In genomic region chr1:76764638-76765572, GRCh38 we compare ENCODE assay signal across 12 cellular contexts.
DNase-seq lines count a peak whose midpoint lies in the region; ATAC-seq, FAIRE-seq and TF ChIP-seq lines count a peak whose summit lies in the region.
"Had no signal": no experiment of that assay in that cellular context is flagged by ENCODE, and none has a peak within 500 bp of the region (broad histone marks: within the 10 kb centered on the region; RNA-seq: fewer than 3 reads in every experiment).

No MANE protein-coding gene starts in this region.

- no peaks in the 10 kb centered on the region for H3K4me1 ChIP-seq in endothelial cell of umbilical vein (ENCODE audit: control insufficient read depth, extremely low read depth, insufficient read depth, low read length)
- no peaks in the 10 kb centered on the region for H3K4me1 ChIP-seq in PC-9 (replicated peaks; ENCODE audit: insufficient read depth)
- no peaks in the 10 kb centered on the region for H3K4me1 ChIP-seq in suprapubic skin
- H3K4me1 ChIP-seq: uterus had no signal

- H3K79me2 ChIP-seq in endothelial cell of umbilical vein (ENCODE audit: control insufficient read depth, insufficient read depth, low read length), result no peaks in the 10 kb centered on the region
- no peaks in the 10 kb centered on the region for H3K79me2 ChIP-seq in PC-9 (ENCODE audit: low read depth)

- H3F3A ChIP-seq in PC-9 (ENCODE audit: insufficient read depth, low read depth), result no peaks in the 10 kb centered on the region

- dilution Hi-C loops in endothelial cell of umbilical vein (cut with MboI; ENCODE audit: extremely low pct_ligation_motif_present, low sequenced_read_pairs), result no loop called here

- H3K27me3 ChIP-seq in endothelial cell of umbilical vein (ENCODE audit: control insufficient read depth in 2 of 2, insufficient read depth in 2 of 2, low read length in 2 of 2) (peaks cover 16 to 20% of the 10 kb centered on the region in 2 experiments), PC-9 (ENCODE audit: insufficient read depth, low read depth) (no peaks in the 10 kb centered on the region), suprapubic skin (no peaks in the 10 kb centered on the region)
- H3K27me3 ChIP-seq: uterus had no signal

- H3K36me3 ChIP-seq in endothelial cell of umbilical vein (ENCODE audit: control insufficient read depth in 2 of 2, extremely low read depth in 1 of 2, insufficient read depth in 2 of 2, low read length in 2 of 2), result no peaks in the 10 kb centered on the region
- no peaks in the 10 kb centered on the region for H3K36me3 ChIP-seq in PC-9 (ENCODE audit: low read depth)
- no peaks in the 10 kb centered on the region for H3K36me3 ChIP-seq in suprapubic skin
- H3K36me3 ChIP-seq: uterus had no signal

- peak overlapping the region; percentile 1 for H2AFZ ChIP-seq in endothelial cell of umbilical vein (ENCODE audit: low read depth, low read length)
- no peak overlapping the region for H2AFZ ChIP-seq in PC-9

- no peaks in the 10 kb centered on the region; the same call in 1 of the 2 replicates for H3K9me2 ChIP-seq in PC-9 (ENCODE audit: insufficient read depth)

- no peak overlapping the region for H3K4me2 ChIP-seq in endothelial cell of umbilical vein (ENCODE audit: insufficient read depth, low read length)
- no peak overlapping the region for H3K4me2 ChIP-seq in PC-9

- H3K9ac ChIP-seq in endothelial cell of umbilical vein (replicated peaks; ENCODE audit: extremely low read depth, insufficient read depth, low read length), result no peak overlapping the region

- DNase-seq in HEK293T (ENCODE audit: extremely low spot score) (peak; percentile 43), NCI-H524 (lab: John Stamatoyannopoulos, UW) (peak; percentile 77 to 90), endothelial cell of umbilical vein (ENCODE audit: low read depth, low spot score) (peak; percentile 77), retina (peak; percentile 93), PC-9 (no peak), cortex of kidney (lab: John Stamatoyannopoulos, UW) (no peak), suprapubic skin (ENCODE audit: low spot score in 2 of 2) (no peak)
- DNase-seq: foreskin melanocyte; stimulated activated CD4-positive, alpha-beta T cell treated with anti-CD3 and anti-CD28 coated beads, Interleukin-4, amount 100 ng/mL, for 24 hours; uterus had no signal

- TF ChIP-seq EP300 in suprapubic skin (IDR thresholded peaks at IDR 0.05), result no peak

- H4K20me1 ChIP-seq in endothelial cell of umbilical vein (replicated peaks; ENCODE audit: control insufficient read depth, extremely low read depth, insufficient read depth, low read length) (no peaks in the 10 kb centered on the region), PC-9 (ENCODE audit: insufficient read depth) (no peaks in the 10 kb centered on the region)

- TF ChIP-seq CTCF in endothelial cell of umbilical vein (IDR thresholded peaks at IDR 0.05; ENCODE audit: extremely low read depth in 1 of 2, insufficient read depth in 1 of 2, low read depth in 1 of 2, low read length in 2 of 2) (no peak), PC-9 (conservative IDR thresholded peaks at IDR 0.05) (no peak), suprapubic skin (IDR thresholded peaks at IDR 0.05) (no peak)

- peak; percentile 82 for FAIRE-seq in endothelial cell of umbilical vein (lab: Jason Lieb, UNC)

- H3K9me1 ChIP-seq in endothelial cell of umbilical vein (replicated peaks; ENCODE audit: control insufficient read depth, extremely low read depth, insufficient read depth, low read length), result no peaks in the 10 kb centered on the region

- POLR2A ChIA-PET in HEK293T (lab: Yijun Ruan, JAX), result no interaction called here
- POLR2A ChIA-PET in endothelial cell of umbilical vein (lab: Charles Lee), result no interaction called here
- POLR2A ChIA-PET in PC-9 (lab: Charles Lee; ENCODE audit: unreplicated experiment), result no interaction called here

- H3K4me3 ChIP-seq in endothelial cell of umbilical vein (replicated peaks in 1 of 3; ENCODE audit: insufficient read depth in 1 of 3, low read depth in 1 of 3, low read length in 3 of 3) (peak overlapping the region in 1 of 3 experiments; percentile 21), PC-9 (no peak overlapping the region), suprapubic skin (no peak overlapping the region)
- H3K4me3 ChIP-seq: uterus had no signal

- TF ChIP-seq POLR2A in endothelial cell of umbilical vein (IDR thresholded peaks at IDR 0.05; ENCODE audit: low read depth, low read length) (no peak), suprapubic skin (IDR thresholded peaks at IDR 0.05) (no peak)

- BruUV-seq in endothelial cell of umbilical vein (replicated peaks; lab: Mats Ljungman, UMichigan) (no TSS peak), PC-9 (replicated peaks; lab: Mats Ljungman, UMichigan) (no TSS peak)

- ATAC-seq in HG02973 (IDR thresholded peaks at IDR 0.05; ENCODE audit: unreplicated experiment), result no peak
- ATAC-seq: natural killer cell treated with Interleukin-12 subunit alpha and Interleukin-12 subunit beta and Interleukin-15 and Interleukin-18, amount 100 ng/mL, for 72 hours had no signal

- no peaks in the 10 kb centered on the region for H3K9me3 ChIP-seq in endothelial cell of umbilical vein (replicated peaks; ENCODE audit: control insufficient read depth, insufficient read depth, low read length)
- H3K9me3 ChIP-seq in PC-9 (ENCODE audit: insufficient read depth, low read depth), result no peaks in the 10 kb centered on the region
- H3K9me3 ChIP-seq in suprapubic skin, result no peaks in the 10 kb centered on the region
- H3K9me3 ChIP-seq: uterus had no signal

- WGBS in suprapubic skin, result 73% methylated on average over 21 of the region's 27 CpGs

- intact Hi-C loops in endothelial cell of umbilical vein (cut with micrococcal nuclease), result no loop called here
- intact Hi-C loops in PC-9 (cut with micrococcal nuclease; ENCODE audit: unreplicated experiment), result no loop called here

- CTCF ChIA-PET in HEK293T (lab: Yijun Ruan, JAX), result no interaction called here
- CTCF ChIA-PET in endothelial cell of umbilical vein (lab: Charles Lee), result interaction anchor here (1.2 kb wide), 1 partner anchor 17 kb away, joined by 3 read pairs; no protein-coding TSS in a partner anchor
- CTCF ChIA-PET in PC-9 (lab: Charles Lee), result no interaction called here

- H3K27ac ChIP-seq in endothelial cell of umbilical vein (ENCODE audit: insufficient read depth, low read depth, low read length) (no peak overlapping the region), PC-9 (no peak overlapping the region), suprapubic skin (no peak overlapping the region)
- H3K27ac ChIP-seq: uterus had no signal

TF ChIP-seq in HEK293T, 16 proteins besides CTCF, POLR2A, EP300 and RAD21:
- TF ChIP-seq FOXM1 (IDR thresholded peaks at IDR 0.05; ENCODE audit: borderline replicate concordance), result no peak
- no peak for TF ChIP-seq LEF1 (IDR thresholded peaks at IDR 0.05; ENCODE audit: borderline replicate concordance)
- TF ChIP-seq FOXA1 (IDR thresholded peaks at IDR 0.05), result no peak
- TF ChIP-seq SP1 (IDR thresholded peaks at IDR 0.05), result no peak
- TF ChIP-seq SUZ12 (IDR thresholded peaks at IDR 0.05), result no peak
TF ChIP-seq in HEK293T: peak in this region for 0.

TF ChIP-seq in endothelial cell of umbilical vein, 7 proteins besides CTCF, POLR2A, EP300 and RAD21:
- TF ChIP-seq EZH2 (IDR thresholded peaks at IDR 0.05; ENCODE audit: borderline replicate concordance, low read depth, low read length, severe bottlenecking), result no peak
- TF ChIP-seq GATA2 (IDR thresholded peaks at IDR 0.05; ENCODE audit: insufficient read depth, insufficient read length, low read depth, low read length), result no peak
- no peak for TF ChIP-seq MAX (IDR thresholded peaks at IDR 0.05; ENCODE audit: insufficient read depth, insufficient read length)
- TF ChIP-seq MYC (IDR thresholded peaks at IDR 0.05; ENCODE audit: low read depth, low read length), result no peak
- no peak for TF ChIP-seq JUN (IDR thresholded peaks at IDR 0.05; ENCODE audit: borderline replicate concordance, insufficient read depth, insufficient read length, low read depth)
- no peak for TF ChIP-seq FOS (IDR thresholded peaks at IDR 0.05; ENCODE audit: borderline replicate concordance, insufficient read depth, low read length)
- TF ChIP-seq POLR2AphosphoS5 (IDR thresholded peaks at IDR 0.05; ENCODE audit: insufficient read depth, low read depth, low read length), result no peak

Comparison
In these comparisons a context has a peak if more than half of its experiments do, and no peak if none do; other contexts are left out.
1. DNase-seq: peak in HEK293T (single experiment), NCI-H524 (2 of 2), endothelial cell of umbilical vein (single experiment) and retina (single experiment); none in PC-9 (0 of 2), cortex of kidney (single experiment) and suprapubic skin (0 of 2).